26 cellular contexts compared by ENCODE assay signal in the genomic region with DNA sequence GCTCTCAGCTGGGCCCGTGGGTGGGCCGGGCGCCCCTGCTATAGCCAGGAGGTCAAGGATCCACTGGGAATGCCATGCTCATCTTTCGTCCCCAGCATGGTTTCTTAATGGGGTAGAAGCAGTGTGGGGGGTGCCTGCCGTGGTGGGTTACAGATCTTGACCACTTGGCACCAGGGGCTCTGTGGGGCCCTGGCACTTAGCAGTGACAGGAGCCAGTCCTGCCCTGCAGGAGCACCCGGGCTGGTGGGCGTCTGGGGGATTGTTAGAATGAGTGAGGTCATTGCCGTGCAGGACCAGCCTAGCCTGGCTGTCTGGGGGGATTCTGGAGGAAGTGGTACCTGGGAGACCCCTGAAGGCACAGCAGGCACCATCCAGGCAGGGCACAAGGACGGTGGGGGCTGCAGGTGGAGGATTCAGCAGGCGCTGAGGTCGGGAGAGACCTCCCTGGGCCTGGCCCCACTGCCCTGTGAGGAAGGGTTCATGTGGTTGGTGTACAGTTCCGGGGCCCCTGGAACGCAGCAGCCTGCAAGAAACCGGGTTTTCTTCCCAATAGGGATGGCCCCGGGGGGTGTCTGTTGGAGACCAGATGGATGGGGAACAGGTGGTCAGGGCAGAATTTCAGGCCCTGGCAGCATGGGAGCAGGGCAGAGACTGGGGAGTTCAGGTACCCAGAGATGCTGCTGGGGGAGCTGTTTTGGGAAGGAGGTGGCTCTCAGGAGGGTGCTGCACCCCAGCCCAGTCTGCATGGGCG. TPM values are rescaled to one million over a fixed set of nuclear protein-coding genes. Genes with fewer than 3 reads are reported as not detected.
"Had no signal": no experiment of that assay in that cellular context is flagged by ENCODE, and none has a peak within 500 bp of the region (broad histone marks: within the 10 kb centered on the region; RNA-seq: fewer than 3 reads in every experiment).

No MANE protein-coding gene starts in this region.

- H3K4me1 ChIP-seq: colonic mucosa, parathyroid adenoma had no signal

- H3K27me3 ChIP-seq: hepatocyte had no signal

- H3K36me3 ChIP-seq: colonic mucosa, tibial artery had no signal

- H3K4me3 ChIP-seq: colonic mucosa, dorsolateral prefrontal cortex, hepatocyte, tibial artery had no signal

- ATAC-seq: activated T-helper 17 cell treated with anti-CD3 and anti-CD28 coated beads, Interleukin-2, amount 50 U/mL, for 72 hours; effector memory CD8-positive, alpha-beta T cell; esophagus mucosa; left ventricle myocardium superior; natural killer cell treated with Interleukin-12 subunit alpha and Interleukin-12 subunit beta and Interleukin-15 and Interleukin-18, amount 100 ng/mL, for 72 hours; WTC11 had no signal

- H3K9me3 Mint-ChIP-seq: activated naive CD8-positive, alpha-beta T cell treated with anti-CD3 and anti-CD28 coated beads for 36 hours; activated T-cell treated with anti-CD3 and anti-CD28 coated beads, Interleukin-2, amount 50 U/mL, for 24 hours; activated T-helper 17 cell treated with anti-CD3 and anti-CD28 coated beads, Interleukin-2, amount 50 U/mL, for 72 hours; effector memory CD8-positive, alpha-beta T cell; natural killer cell treated with Interleukin-12 subunit alpha and Interleukin-12 subunit beta and Interleukin-15 and Interleukin-18, amount 100 ng/mL, for 72 hours; stimulated activated naive CD8-positive, alpha-beta T cell treated with anti-CD3 and anti-CD28 coated beads, Interleukin-15, Interleukin-2, amounts not matched to agents 100 ng/mL and 50 ng/mL, for 24 hours; WTC11 had no signal

- H3K27ac ChIP-seq: colonic mucosa, dorsolateral prefrontal cortex, hepatocyte, parathyroid adenoma, tibial artery had no signal

- H3K27ac Mint-ChIP-seq: activated naive CD8-positive, alpha-beta T cell treated with anti-CD3 and anti-CD28 coated beads for 36 hours; activated T-cell treated with anti-CD3 and anti-CD28 coated beads, Interleukin-2, amount 50 U/mL, for 24 hours; activated T-helper 17 cell treated with anti-CD3 and anti-CD28 coated beads, Interleukin-2, amount 50 U/mL, for 72 hours; effector memory CD8-positive, alpha-beta T cell; natural killer cell treated with Interleukin-12 subunit alpha and Interleukin-12 subunit beta and Interleukin-15 and Interleukin-18, amount 100 ng/mL, for 72 hours; stimulated activated naive CD8-positive, alpha-beta T cell treated with anti-CD3 and anti-CD28 coated beads, Interleukin-15, Interleukin-2, amounts not matched to agents 100 ng/mL and 50 ng/mL, for 24 hours; WTC11 had no signal

- H3K4me1 Mint-ChIP-seq: WTC11 had no signal

- H3K9me3 ChIP-seq: colonic mucosa, tibial artery had no signal

- DNase-seq: activated CD8-positive, alpha-beta memory T cell treated with anti-CD3 and anti-CD28 coated beads, Interleukin-2, amount 50 U/mL, for 4 hours; activated naive CD8-positive, alpha-beta T cell treated with anti-CD3 and anti-CD28 coated beads for 36 hours; activated T-cell treated with anti-CD3 and anti-CD28 coated beads, Interleukin-2, amount 50 U/mL, for 24 hours; colonic mucosa; dorsolateral prefrontal cortex; effector memory CD8-positive, alpha-beta T cell; foreskin melanocyte; left ventricle myocardium superior; mammary epithelial cell; midbrain; stimulated activated CD4-positive, alpha-beta T cell treated with anti-CD3 and anti-CD28 coated beads, Interleukin-4, amount 100 ng/mL, for 24 hours; substantia nigra; T-helper 1 cell; T-helper 9 cell; tibial artery had no signal

- H3K36me3 Mint-ChIP-seq: activated naive CD8-positive, alpha-beta T cell treated with anti-CD3 and anti-CD28 coated beads for 36 hours; natural killer cell treated with Interleukin-12 subunit alpha and Interleukin-12 subunit beta and Interleukin-15 and Interleukin-18, amount 100 ng/mL, for 72 hours; WTC11 had no signal

- H3K27me3 Mint-ChIP-seq: activated naive CD8-positive, alpha-beta T cell treated with anti-CD3 and anti-CD28 coated beads for 36 hours; activated T-cell treated with anti-CD3 and anti-CD28 coated beads, Interleukin-2, amount 50 U/mL, for 24 hours; activated T-helper 17 cell treated with anti-CD3 and anti-CD28 coated beads, Interleukin-2, amount 50 U/mL, for 72 hours; stimulated activated naive CD8-positive, alpha-beta T cell treated with anti-CD3 and anti-CD28 coated beads, Interleukin-15, Interleukin-2, amounts not matched to agents 100 ng/mL and 50 ng/mL, for 24 hours had no signal

- H3K4me3 Mint-ChIP-seq: activated naive CD8-positive, alpha-beta T cell treated with anti-CD3 and anti-CD28 coated beads for 36 hours; activated T-cell treated with anti-CD3 and anti-CD28 coated beads, Interleukin-2, amount 50 U/mL, for 24 hours; activated T-helper 17 cell treated with anti-CD3 and anti-CD28 coated beads, Interleukin-2, amount 50 U/mL, for 72 hours; effector memory CD8-positive, alpha-beta T cell; natural killer cell treated with Interleukin-12 subunit alpha and Interleukin-12 subunit beta and Interleukin-15 and Interleukin-18, amount 100 ng/mL, for 72 hours; stimulated activated naive CD8-positive, alpha-beta T cell treated with anti-CD3 and anti-CD28 coated beads, Interleukin-15, Interleukin-2, amounts not matched to agents 100 ng/mL and 50 ng/mL, for 24 hours; WTC11 had no signal

RNA-seq across cellular contexts. Expression of a gene that starts 4.8 kb away (rescaled TPM):
- total RNA-seq: activated naive CD8-positive, alpha-beta T cell treated with anti-CD3 and anti-CD28 coated beads for 36 hours; activated T-helper 17 cell treated with anti-CD3 and anti-CD28 coated beads, Interleukin-2, amount 50 U/mL, for 72 hours; esophagus mucosa; left ventricle myocardium superior; mammary epithelial cell; natural killer cell treated with Interleukin-12 subunit alpha and Interleukin-12 subunit beta and Interleukin-15 and Interleukin-18, amount 100 ng/mL, for 72 hours; renal cortical epithelial cell; ureter had no signal
- polyA plus RNA-seq: mammary epithelial cell had no signal

RNA-seq across cellular contexts. Expression of a gene that starts 28.8 kb away (rescaled TPM):
- total RNA-seq: activated naive CD8-positive, alpha-beta T cell treated with anti-CD3 and anti-CD28 coated beads for 36 hours; activated T-helper 17 cell treated with anti-CD3 and anti-CD28 coated beads, Interleukin-2, amount 50 U/mL, for 72 hours; astrocyte; colonic mucosa; dorsolateral prefrontal cortex; endothelial cell of umbilical vein; esophagus mucosa; hepatocyte; left ventricle myocardium superior; mammary epithelial cell; natural killer cell treated with Interleukin-12 subunit alpha and Interleukin-12 subunit beta and Interleukin-15 and Interleukin-18, amount 100 ng/mL, for 72 hours; renal cortical epithelial cell; ureter; WTC11 had no signal
- polyA plus RNA-seq: endothelial cell of umbilical vein, mammary epithelial cell had no signal
